ENCODE assay signal across 35 cellular contexts in the genomic region with DNA sequence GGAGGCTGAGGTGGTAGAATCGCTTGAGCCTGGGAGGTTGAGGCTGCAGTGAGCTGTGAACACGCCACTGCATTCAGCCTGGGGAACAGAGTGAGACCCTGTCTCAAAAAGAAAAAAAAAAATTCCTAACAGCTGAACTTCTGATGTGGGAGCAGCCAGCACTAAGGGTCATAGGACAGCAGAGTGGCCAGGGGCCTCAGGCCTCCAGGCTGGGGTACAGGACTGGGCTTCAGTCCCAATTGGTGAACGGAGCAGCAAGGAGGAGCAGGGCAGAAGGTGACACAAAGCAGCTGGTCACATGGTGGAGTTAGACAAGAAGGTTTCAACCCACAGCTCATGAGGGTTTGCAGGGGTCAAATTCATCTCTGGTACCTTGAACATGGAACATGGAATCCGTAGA. TPM values are rescaled to one million over a fixed set of nuclear protein-coding genes. Genes with fewer than 3 reads are reported as not detected.
"Had no signal": no experiment of that assay in that cellular context is flagged by ENCODE, and none has a peak within 500 bp of the region (broad histone marks: within the 10 kb centered on the region; RNA-seq: fewer than 3 reads in every experiment).

No MANE protein-coding gene starts in this region.

- DNase-seq: Karpas-422, Kasumi-1, MG63, MM.1S, MV-4-11, NCI-H1048, NCI-H1092, NCI-H1092 treated with DMSO at 0.1 percent for 48 hours, NCI-H1105, NCI-H1105 treated with DMSO at 0.1 percent for 48 hours, NCI-H1417, NCI-H1417 treated with DMSO at 0.1 percent for 48 hours, NCI-H1436, NCI-H1436 treated with DMSO at 0.1 percent for 48 hours, NCI-H146, NCI-H1694, NCI-H1694 treated with DMSO at 0.1 percent for 48 hours, NCI-H187, NCI-H187 treated with DMSO at 0.1 percent for 48 hours, NCI-H1930, NCI-H2029, NCI-H2029 treated with DMSO at 0.1 percent for 48 hours, NCI-H2081, NCI-H2081 treated with DMSO at 0.1 percent for 48 hours, NCI-H2107, NCI-H2171, NCI-H2171 treated with DMSO at 0.1 percent for 48 hours, NCI-H2227 treated with DMSO at 0.1 percent for 48 hours, NCI-H226, NCI-H345, NCI-H446, NCI-H446 treated with DMSO at 0.1 percent for 48 hours, NCI-H510A, NCI-H510A treated with DMSO at 0.1 percent for 48 hours had no signal

RNA-seq across cellular contexts. Expression of a gene that starts 40.8 kb away (rescaled TPM):
- total RNA-seq: MCF 10A had no signal
